In the genomic region with DNA sequence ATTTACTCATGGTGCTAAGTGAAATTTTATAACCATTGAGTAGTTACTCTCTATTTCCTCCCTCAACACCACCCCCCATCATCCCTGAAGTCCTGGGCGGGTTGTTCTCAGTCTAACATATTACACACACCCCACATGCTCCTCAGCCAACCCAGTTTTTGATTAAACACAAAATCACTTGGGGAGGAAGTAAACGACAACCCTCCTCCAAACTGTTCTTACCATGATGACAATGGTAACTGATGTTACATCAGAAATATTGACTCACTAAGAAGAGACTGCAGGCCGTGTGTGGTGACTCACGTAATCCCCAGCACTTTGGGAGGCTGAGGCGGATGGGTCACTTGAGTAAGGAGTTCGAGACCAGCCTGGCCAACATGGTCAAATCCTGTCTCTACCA, we compare ENCODE assay signal across 11 cellular contexts. TPM values are rescaled to one million over a fixed set of nuclear protein-coding genes. Genes with fewer than 3 reads are reported as not detected.
DNase-seq lines count a peak whose midpoint lies in the region; TF ChIP-seq lines count a peak whose summit lies in the region.
"Had no signal": no experiment of that assay in that cellular context is flagged by ENCODE, and none has a peak within 500 bp of the region (broad histone marks: within the 10 kb centered on the region; RNA-seq: fewer than 3 reads in every experiment).

No MANE protein-coding gene starts in this region.

- H3K4me1 ChIP-seq in H9 (ENCODE audit: insufficient read depth, low read length) = no peaks in the 10 kb centered on the region

- H4K5ac ChIP-seq in H9 (ENCODE audit: insufficient read length, low read depth, low read length) = no peak overlapping the region

- no peaks in the 10 kb centered on the region for H3K9me3 Mint-ChIP-seq in H9
- H3K9me3 Mint-ChIP-seq: naive thymus-derived CD8-positive, alpha-beta T cell had no signal

- H3K79me2 ChIP-seq in H9 (ENCODE audit: insufficient read depth, low read length) = no peaks in the 10 kb centered on the region

- H3K4me2 ChIP-seq in H9 (ENCODE audit: insufficient read depth, insufficient read length, low read length) = no peak overlapping the region

- no peak overlapping the region for H3K27ac ChIP-seq in H9 (ENCODE audit: insufficient read length, low read depth, low read length)
- H3K27ac ChIP-seq: C4-2B had no signal

- no peak overlapping the region for H3K23ac ChIP-seq in H9 (ENCODE audit: insufficient read length, low read depth, low read length)

- no peaks in the 10 kb centered on the region for H3K27me3 Mint-ChIP-seq in H9 (ENCODE audit: low read depth)
- H3K27me3 Mint-ChIP-seq: naive thymus-derived CD8-positive, alpha-beta T cell had no signal

- 0 out of 4 replicates have a peak, but pooled peaks cover 2 to 3% of the 10 kb centered on the region in 2 experiments for H3K4me1 Mint-ChIP-seq in H9
- H3K4me1 Mint-ChIP-seq: naive thymus-derived CD8-positive, alpha-beta T cell had no signal

- no peak overlapping the region for H2BK15ac ChIP-seq in H9 (ENCODE audit: low read depth, low read length)

- H3K4me3 ChIP-seq in AG10803 (ENCODE audit: low read length) (no peak overlapping the region), fibroblast of the aortic adventitia (ENCODE audit: low read depth, low read length) (no peak overlapping the region)

- peak overlapping the region in 2 of 3 experiments; percentile 89 to 92; a peak in 3 of 7 replicates for H3K27ac Mint-ChIP-seq in H9
- H3K27ac Mint-ChIP-seq: naive thymus-derived CD8-positive, alpha-beta T cell had no signal

- no peak overlapping the region for H3K14ac ChIP-seq in H9 (ENCODE audit: insufficient read depth, low read length)

- no peaks in the 10 kb centered on the region for H3K23me2 ChIP-seq in H9 (ENCODE audit: insufficient read length, low read depth, low read length, poor library complexity, severe bottlenecking)

- no peak overlapping the region for H2BK12ac ChIP-seq in H9 (ENCODE audit: insufficient read length, low read depth, low read length)

- H2BK20ac ChIP-seq in H9 (ENCODE audit: low read depth, low read length, poor library complexity, severe bottlenecking) = no peak overlapping the region

- no peak overlapping the region for H3K9ac ChIP-seq in H9 (ENCODE audit: extremely low read depth, insufficient read length, low read length)

- H3K4ac ChIP-seq in H9 (ENCODE audit: low read depth, low read length) = no peak overlapping the region

- no peak overlapping the region for H4K91ac ChIP-seq in H9 (ENCODE audit: insufficient read length, low read depth, low read length)

- no peak overlapping the region for H2BK5ac ChIP-seq in H9 (ENCODE audit: insufficient read length, low read length)

- no peaks in the 10 kb centered on the region for H3K79me1 ChIP-seq in H9 (ENCODE audit: insufficient read depth, low read depth, low read length, poor library complexity, severe bottlenecking)

- no peak overlapping the region for H4K8ac ChIP-seq in H9 (replicated peaks; ENCODE audit: insufficient read length, low read depth, low read length)

- peaks cover 0 to 12% (median 4%) of the 10 kb centered on the region in 3 experiments; a peak in 3 of 7 replicates for H3K36me3 Mint-ChIP-seq in H9 (ENCODE audit: insufficient read depth in 1 of 3, low read depth in 3 of 3)

- no peak overlapping the region for H3K56ac ChIP-seq in H9 (ENCODE audit: insufficient read length, low read depth, low read length)

- DNase-seq in AG10803 (ENCODE audit: low read depth) = peak; percentile 64
- no peak for DNase-seq in H9
- DNase-seq in RPMI7951 (ENCODE audit: low read depth) = peak; percentile 3
- DNase-seq in fibroblast of the aortic adventitia (ENCODE audit: low read depth) = peak; percentile 17
- no peak for DNase-seq in activated CD4-positive, CD25-positive, alpha-beta regulatory T cell (lab: John Stamatoyannopoulos, UW)
- DNase-seq in activated gamma-delta T cell treated with Interleukin-2 at 50 U/mL for 16 hours = no peak
- no peak for DNase-seq in NCI-H2171 (lab: John Stamatoyannopoulos, UW)
- no peak for DNase-seq in NOMO-1 treated with DMSO at 0.1 percent for 48 hours (lab: John Stamatoyannopoulos, UW; ENCODE audit: unreplicated experiment)
- DNase-seq: islet precursor cell; naive thymus-derived CD8-positive, alpha-beta T cell had no signal

- H2AFZ ChIP-seq in H9 (ENCODE audit: low read length) = no peak overlapping the region

- no peaks in the 10 kb centered on the region for H4K20me1 ChIP-seq in H9 (ENCODE audit: control insufficient read depth, insufficient read depth, insufficient read length)

- TF ChIP-seq CTCF in AG10803 (conservative IDR thresholded peaks at IDR 0.05; ENCODE audit: low read length) = no peak
- no peak for TF ChIP-seq CTCF in H9 (conservative IDR thresholded peaks at IDR 0.05)
- no peak for TF ChIP-seq CTCF in fibroblast of the aortic adventitia (IDR thresholded peaks at IDR 0.05; ENCODE audit: insufficient read depth, low read length)

- WGBS in H9 (ENCODE audit: extremely low coverage, insufficient read length, low lambda C conversion rate) = no CpG with 5 or more reads among the region's 6 CpGs

- no peaks in the 10 kb centered on the region for H3K27me3 ChIP-seq in H9 (ENCODE audit: insufficient read depth, low read length)

- no peak overlapping the region for H3K4me3 Mint-ChIP-seq in H9
- H3K4me3 Mint-ChIP-seq: naive thymus-derived CD8-positive, alpha-beta T cell had no signal

- no peak overlapping the region for H3K18ac ChIP-seq in H9 (ENCODE audit: insufficient read length, low read depth, low read length)

- no peaks in the 10 kb centered on the region for H3K9me3 ChIP-seq in H9 (ENCODE audit: control insufficient read depth, low read depth, low read length)

- H2BK120ac ChIP-seq in H9 (ENCODE audit: low read depth, low read length, poor library complexity, severe bottlenecking) = no peak overlapping the region

- H3T11ph ChIP-seq in H9 (ENCODE audit: low read length) = no peak overlapping the region

- no peak overlapping the region for H2AK5ac ChIP-seq in H9 (ENCODE audit: insufficient read length, low read length)

RNA-seq across cellular contexts. Expression of gene RAB11FIP2, which starts 44.2 kb away (rescaled TPM):
- total RNA-seq in H9 (2021) (15.0 and 18.4 TPM in 2 replicates), fibroblast of the aortic adventitia (ENCODE audit: low replicate concordance) (24.7 and 35.5 TPM in 2 replicates)
- total RNA-seq in RPMI7951 (2014; rRNA removed; shearing (Covaris generic)) = 6.7 and 11.7 TPM in 2 replicates

Comparison
In these comparisons a context has a peak if more than half of its experiments do, and no peak if none do; other contexts are left out.
1. DNase-seq: peak in AG10803 (single experiment), RPMI7951 (single experiment) and fibroblast of the aortic adventitia (single experiment); none in H9 (single experiment), activated CD4-positive, CD25-positive, alpha-beta regulatory T cell (0 of 4), activated gamma-delta T cell treated with Interleukin-2 at 50 U/mL for 16 hours (single experiment), NCI-H2171 (single experiment) and NOMO-1 treated with DMSO at 0.1 percent for 48 hours (single experiment).